ENCODE assay signal across 8 cellular contexts in genomic region chr16:48613061-48613957, GRCh38. TPM values are rescaled to one million over a fixed set of nuclear protein-coding genes. Genes with fewer than 3 reads are reported as not detected.
DNase-seq lines count a peak whose midpoint lies in the region; ATAC-seq and TF ChIP-seq lines count a peak whose summit lies in the region.

No MANE protein-coding gene starts in this region.

- peak overlapping the region; percentile 62 to 66 for H3K27ac ChIP-seq in right atrium auricular region
- H3K27ac ChIP-seq in right cardiac atrium (ENCODE audit: low read length), result no peak overlapping the region

- peaks cover 0 to 36% of the 10 kb centered on the region in 2 donors for H3K4me1 ChIP-seq in right atrium auricular region
- peaks cover 6% of the 10 kb centered on the region for H3K4me1 ChIP-seq in right cardiac atrium (ENCODE audit: control insufficient read depth, insufficient read depth, low read length)

- WGBS in right cardiac atrium, result 38% methylated on average over 5 of the region's 5 CpGs

- TF ChIP-seq CTCF in right atrium auricular region (IDR thresholded peaks at IDR 0.05), result no peak
- no peak for TF ChIP-seq CTCF in endothelial cell (IDR thresholded peaks at IDR 0.05; ENCODE audit: unreplicated experiment)

- H3K9me3 Mint-ChIP-seq in endothelial cell (ENCODE audit: unreplicated experiment), result no peaks in the 10 kb centered on the region

- DNase-seq in right atrium auricular region (ENCODE audit: low spot score), result peak; percentile 36
- DNase-seq in right cardiac atrium, result no peak
- peak; percentile 48 to 49 for DNase-seq in activated CD4-positive, alpha-beta T cell treated with anti-CD3 and anti-CD28 coated beads for 4 hours
- peak; percentile 20 for DNase-seq in endothelial cell (ENCODE audit: low spot score)
- peak; percentile 53 for DNase-seq in stimulated activated CD4-positive, alpha-beta T cell treated with anti-CD3 and anti-CD28 coated beads, Interleukin-4, amount 100 ng/mL, for 24 hours
- no peak for DNase-seq in A172 (ENCODE audit: low spot score)

- peaks cover 5% of the 10 kb centered on the region for H3K36me3 Mint-ChIP-seq in endothelial cell (ENCODE audit: low read depth, unreplicated experiment)

- peak overlapping the region; percentile 98 for H3K27ac Mint-ChIP-seq in endothelial cell (ENCODE audit: unreplicated experiment)

- H3K27me3 ChIP-seq in right atrium auricular region (no peaks in the 10 kb centered on the region), right cardiac atrium (ENCODE audit: control insufficient read depth, insufficient read depth) (no peaks in the 10 kb centered on the region)

- peaks cover 49% of the 10 kb centered on the region for H3K4me1 Mint-ChIP-seq in endothelial cell (ENCODE audit: unreplicated experiment)

- intact Hi-C loops in right cardiac atrium (cut with DNase I), result no loop called here

- peaks cover 18% of the 10 kb centered on the region for H3K27me3 Mint-ChIP-seq in endothelial cell (ENCODE audit: unreplicated experiment)

- H3K4me3 ChIP-seq in right atrium auricular region (no peak overlapping the region), right cardiac atrium (ENCODE audit: low read length) (no peak overlapping the region)

- H3K36me3 ChIP-seq in right atrium auricular region, result no peaks in the 10 kb centered on the region

- ATAC-seq in right cardiac atrium, result no peak
- ATAC-seq in HG03558 (IDR thresholded peaks at IDR 0.05; ENCODE audit: extremely low read depth, unreplicated experiment), result peak; percentile 28
- ATAC-seq in HG03439 (IDR thresholded peaks at IDR 0.05; ENCODE audit: unreplicated experiment), result no peak

- H3K9me3 ChIP-seq in right atrium auricular region, result no peaks in the 10 kb centered on the region
- H3K9me3 ChIP-seq in right cardiac atrium (ENCODE audit: control insufficient read depth, low read length), result no peaks in the 10 kb centered on the region

- H3K4me3 Mint-ChIP-seq in endothelial cell (ENCODE audit: unreplicated experiment), result no peak overlapping the region

RNA-seq across cellular contexts. Expression of gene N4BP1, which starts 3.3 kb away (rescaled TPM):
- total RNA-seq in right atrium auricular region, result 10 to 100 TPM; 12.3 to 15.0 TPM
- 10 to 100 TPM; 19.4 to 23.5 (median 20.5) TPM for total RNA-seq in right cardiac atrium
- polyA plus RNA-seq in right cardiac atrium, result 9.1 TPM
- total RNA-seq in endothelial cell (ENCODE audit: unreplicated experiment), result 52.2 TPM
- 34.8 and 41.4 TPM in 2 replicates for total RNA-seq in A172 (2014; rRNA removed; shearing (Covaris generic))

Comparison
In these comparisons a context has a peak if more than half of its experiments do, and no peak if none do; other contexts are left out.
1. DNase-seq: peak in right atrium auricular region (single experiment), activated CD4-positive, alpha-beta T cell treated with anti-CD3 and anti-CD28 coated beads for 4 hours (2 of 2), endothelial cell (single experiment) and stimulated activated CD4-positive, alpha-beta T cell treated with anti-CD3 and anti-CD28 coated beads, Interleukin-4, amount 100 ng/mL, for 24 hours (single experiment); none in right cardiac atrium (0 of 3) and A172 (single experiment).